8 cellular contexts compared by ENCODE assay signal in the genomic region with DNA sequence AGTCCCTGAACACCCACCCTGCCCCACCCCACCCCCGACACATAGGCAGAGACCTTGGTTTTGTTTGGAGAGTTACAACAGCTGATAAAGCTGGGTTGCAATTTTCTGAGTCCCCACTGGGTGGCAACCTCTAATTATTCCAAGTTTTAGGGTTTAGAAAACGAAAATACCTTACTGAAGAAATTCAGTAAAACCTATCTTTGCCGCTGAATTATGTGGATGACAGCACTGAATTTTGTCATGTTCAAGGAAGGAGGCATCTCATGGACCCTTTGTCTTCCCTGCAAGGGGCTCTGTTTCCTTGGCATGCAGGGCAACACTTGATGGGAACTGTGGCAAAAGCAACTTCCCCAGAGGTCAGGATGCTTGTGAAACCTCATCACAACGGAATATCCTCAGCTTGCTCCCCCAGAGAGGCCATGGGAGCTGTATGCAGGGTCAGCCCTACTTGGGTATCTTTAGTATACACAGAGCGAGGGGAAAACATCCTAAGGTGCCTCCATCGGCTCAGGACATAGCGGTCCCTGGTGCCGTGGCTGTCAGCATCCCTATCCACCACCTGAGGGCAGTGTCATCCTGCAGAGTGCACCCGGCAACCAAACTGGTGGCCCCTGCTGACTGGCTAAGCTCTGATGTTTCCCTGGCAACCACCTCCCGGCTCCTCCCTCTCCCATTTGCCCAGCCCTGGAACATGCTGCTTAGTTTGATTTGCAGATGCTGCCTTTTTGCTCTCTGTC.
A peak's percentile ranks its signal among the peaks of the same experiment; 100 is the strongest.
DNase-seq lines count a peak whose midpoint lies in the region; ATAC-seq, FAIRE-seq and TF ChIP-seq lines count a peak whose summit lies in the region.

No MANE protein-coding gene starts in this region.

- CTCF ChIA-PET in A549 (lab: Yijun Ruan, JAX) (interaction anchor here (0.6 to 7.6 kb wide), 119 partner anchors 10 to 637 kb away, joined by 3 to 114 read pairs (median 6); a partner anchor contains a TSS), HepG2 (lab: Yijun Ruan, JAX; ENCODE audit: low intra/inter-chr PET ratio, low total read pairs) (interaction anchor here (2.2 kb wide), 1 partner anchor 290 kb away, joined by 7 read pairs; no protein-coding TSS in a partner anchor)

- peak; percentile 97 to 99 for TF ChIP-seq RAD21 in A549 (conservative IDR thresholded peaks at IDR 0.05 in 1 of 2, IDR thresholded peaks at IDR 0.05 in 1 of 2)
- peak; percentile 89 for TF ChIP-seq RAD21 in HepG2 (CRISPR knock-in tag; IDR thresholded peaks at IDR 0.05)

- TF ChIP-seq EP300 in A549 (IDR thresholded peaks at IDR 0.05) (no peak), HepG2 (IDR thresholded peaks at IDR 0.05; ENCODE audit: low read depth in 2 of 2, low read length in 2 of 2) (no peak), HepG2 (CRISPR knock-in tag; IDR thresholded peaks at IDR 0.05; ENCODE audit: borderline replicate concordance) (no peak)

- H4K20me1 ChIP-seq in HepG2 (ENCODE audit: insufficient read depth, low read length) = no peaks in the 10 kb centered on the region

- H3K9me3 Mint-ChIP-seq in activated CD4-positive, alpha-beta T cell treated with anti-CD3 and anti-CD28 coated beads, Interleukin-2, amount 10 ng/mL, durations not matched to agents 24 days and 14 days = peaks cover 7% of the 10 kb centered on the region

- no peaks in the 10 kb centered on the region for H3K79me2 ChIP-seq in HepG2 (ENCODE audit: insufficient read depth, low read length)

- TF ChIP-seq CTCF in A549 (IDR thresholded peaks at IDR 0.05) (peak; percentile 81), coronary artery (IDR thresholded peaks at IDR 0.05) (peak; percentile 77), HepG2 (CRISPR knock-in tag; IDR thresholded peaks at IDR 0.05) (peak; percentile 93)

- H3K4me3 ChIP-seq in A549 (no peak overlapping the region), coronary artery (no peak overlapping the region), HepG2 (replicated peaks in 1 of 3; ENCODE audit: insufficient read depth in 1 of 3, low read depth in 2 of 3, low read length in 3 of 3) (no peak overlapping the region)

- H3K27ac ChIP-seq in A549 (peak overlapping the region in 1 of 2 experiments; percentile 65; a peak in 2 of 6 replicates), coronary artery (no peak overlapping the region), HepG2 (ENCODE audit: extremely low read length, insufficient read depth, low read length) (no peak overlapping the region)

- H3K9me3 ChIP-seq in A549 (peaks cover 19% of the 10 kb centered on the region), HepG2 (ENCODE audit: low read length) (peaks cover 16% of the 10 kb centered on the region)

- BruUV-seq in HepG2 (replicated peaks; lab: Mats Ljungman, UMichigan) = no TSS peak

- H3K36me3 Mint-ChIP-seq in activated CD4-positive, alpha-beta T cell treated with anti-CD3 and anti-CD28 coated beads, Interleukin-2, amount 10 ng/mL, durations not matched to agents 24 days and 14 days (ENCODE audit: low read depth) = peaks cover 1% of the 10 kb centered on the region

- H3K4me1 Mint-ChIP-seq in activated CD4-positive, alpha-beta T cell treated with anti-CD3 and anti-CD28 coated beads, Interleukin-2, amount 10 ng/mL, durations not matched to agents 24 days and 14 days = no peaks in the 10 kb centered on the region

- WGBS in A549 (ENCODE audit: missing lambda C conversion rate) = 2% methylated on average over 8 of the region's 10 CpGs
- WGBS in HepG2 (ENCODE audit: low lambda C conversion rate) = 15% methylated on average over 4 of the region's 10 CpGs

- peak; percentile 83 for FAIRE-seq in A549 (lab: Jason Lieb, UNC)
- FAIRE-seq in GM18507 (lab: Jason Lieb, UNC) = peak; percentile 90
- FAIRE-seq in HepG2 (lab: Jason Lieb, UNC) = peak; percentile 85

- no peak overlapping the region for H3K4me2 ChIP-seq in A549
- H3K4me2 ChIP-seq in HepG2 (ENCODE audit: low read depth, low read length) = no peak overlapping the region

- peak; percentile 92 to 97 for ATAC-seq in A549
- ATAC-seq in HG03175 (IDR thresholded peaks at IDR 0.05; ENCODE audit: unreplicated experiment) = peak; percentile 89
- ATAC-seq in HepG2 = peak; percentile 87

- DNase-seq in A549 (ENCODE audit: low read depth in 1 of 2, low spot score in 1 of 2) (peak; percentile 92 to 98), GM18507 (ENCODE audit: extremely low spot score, insufficient read length, low read depth) (peak; percentile 78), NCI-H446 treated with DMSO at 0.1 percent for 48 hours (lab: John Stamatoyannopoulos, UW) (peak; percentile 67), coronary artery (ENCODE audit: low spot score) (peak; percentile 93), HepG2 (ENCODE audit: low spot score) (peak; percentile 77)
- DNase-seq in activated CD4-positive, alpha-beta T cell treated with anti-CD3 and anti-CD28 coated beads, Interleukin-2, amount 10 ng/mL, durations not matched to agents 24 days and 14 days = peak; percentile 91
- DNase-seq in stimulated activated CD4-positive, alpha-beta T cell treated with anti-CD3 and anti-CD28 coated beads, TNF-alpha, amount 100 ng/mL, for 24 hours (ENCODE audit: low read depth in 3 of 3) = peak; percentile 71 to 82 (median 74)

- H3K9ac ChIP-seq in HepG2 (ENCODE audit: insufficient read depth, low read depth, low read length) = no peak overlapping the region

- H2AFZ ChIP-seq in HepG2 (ENCODE audit: low read length) = no peak overlapping the region

- peaks cover 3% of the 10 kb centered on the region for H3K27me3 Mint-ChIP-seq in activated CD4-positive, alpha-beta T cell treated with anti-CD3 and anti-CD28 coated beads, Interleukin-2, amount 10 ng/mL, durations not matched to agents 24 days and 14 days

- intact Hi-C loops in activated CD4-positive, alpha-beta T cell treated with anti-CD3 and anti-CD28 coated beads, Interleukin-2, amount 10 ng/mL, durations not matched to agents 24 days and 14 days (cut with micrococcal nuclease) = loop anchor here (5.0 kb wide), 1 partner anchor 288 kb away; no protein-coding TSS in a partner anchor
- intact Hi-C loops in HepG2 (cut with micrococcal nuclease; ENCODE audit: unreplicated experiment) = loop anchor here (5.0 to 10.0 kb wide), 2 partner anchors 288 to 1455 kb away; no protein-coding TSS in a partner anchor

- in situ Hi-C loops in HepG2 (cut with HindIII; ENCODE audit: extremely low pct_ligation_motif_present, low pct_unique_long_range_greater_than_20kb) = no loop called here

- no peak for TF ChIP-seq POLR2A in A549 (IDR thresholded peaks at IDR 0.05; ENCODE audit: low read length)
- TF ChIP-seq POLR2A in HepG2 (IDR thresholded peaks at IDR 0.05; ENCODE audit: insufficient read depth in 1 of 2, low read depth in 2 of 2, low read length in 2 of 2) = no peak

- H3K4me3 Mint-ChIP-seq in activated CD4-positive, alpha-beta T cell treated with anti-CD3 and anti-CD28 coated beads, Interleukin-2, amount 10 ng/mL, durations not matched to agents 24 days and 14 days = no peak overlapping the region

- H3K27me3 ChIP-seq in HepG2 (ENCODE audit: control insufficient read depth in 1 of 2, insufficient read depth in 2 of 2, low read length in 2 of 2) = peaks cover 0 to 2% of the 10 kb centered on the region in 2 experiments; a peak in 1 of 5 replicates

- POLR2A ChIA-PET in A549 (lab: Yijun Ruan, JAX) (interaction anchor here (0.7 to 1.4 kb wide), 4 partner anchors 153 to 207 kb away, joined by 3 to 4 read pairs (median 4); no protein-coding TSS in a partner anchor), HepG2 (lab: Yijun Ruan, JAX) (interaction anchor here (1.2 kb wide), 1 partner anchor 14 kb away, joined by 3 read pairs; no protein-coding TSS in a partner anchor)

- H3K4me1 ChIP-seq in A549 (peaks cover 8% of the 10 kb centered on the region), HepG2 (ENCODE audit: insufficient read depth, low read length) (no peaks in the 10 kb centered on the region)

- no peaks in the 10 kb centered on the region for H3K36me3 ChIP-seq in HepG2 (replicated peaks in 1 of 2; ENCODE audit: control insufficient read depth in 1 of 2, insufficient read depth in 2 of 2, low read length in 2 of 2)

- no peak overlapping the region for H3K27ac Mint-ChIP-seq in activated CD4-positive, alpha-beta T cell treated with anti-CD3 and anti-CD28 coated beads, Interleukin-2, amount 10 ng/mL, durations not matched to agents 24 days and 14 days

TF ChIP-seq in A549, 52 proteins besides CTCF, POLR2A, EP300 and RAD21 (continues in another document):
- TF ChIP-seq, protein P1, sequence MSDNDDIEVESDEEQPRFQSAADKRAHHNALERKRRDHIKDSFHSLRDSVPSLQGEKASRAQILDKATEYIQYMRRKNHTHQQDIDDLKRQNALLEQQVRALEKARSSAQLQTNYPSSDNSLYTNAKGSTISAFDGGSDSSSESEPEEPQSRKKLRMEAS (IDR thresholded peaks at IDR 0.05) = peak; percentile 49
- TF ChIP-seq POLR2AphosphoS2 (conservative IDR thresholded peaks at IDR 0.05; ENCODE audit: low read length) (no peak), RCOR1 (IDR thresholded peaks at IDR 0.05; ENCODE audit: low read depth, low read length) (no peak), FOSB (CRISPR knock-in tag; IDR thresholded peaks at IDR 0.05) (no peak), GATA3 (IDR thresholded peaks at IDR 0.05; ENCODE audit: borderline replicate concordance) (0 out of 2 replicates have a peak, but pooled peaks have one; percentile 14), CEBPB (IDR thresholded peaks at IDR 0.05) (no peak), ZSCAN20 (CRISPR knock-in tag; IDR thresholded peaks at IDR 0.05) (no peak), EHMT2 (IDR thresholded peaks at IDR 0.05; ENCODE audit: low read depth) (no peak), RFX5 (IDR thresholded peaks at IDR 0.05) (peak; percentile 93)

TF ChIP-seq in HepG2, 621 proteins besides CTCF, POLR2A, EP300 and RAD21 (continues in another document):
- peak; percentile 98 for TF ChIP-seq RFXANK (CRISPR knock-in tag; IDR thresholded peaks at IDR 0.05)
- peak; percentile 24; the same call in 1 of the 2 replicates for TF ChIP-seq KDM2A (CRISPR knock-in tag; IDR thresholded peaks at IDR 0.05; ENCODE audit: borderline replicate concordance, low read depth)
- TF ChIP-seq ZBTB8A (CRISPR knock-in tag; IDR thresholded peaks at IDR 0.05; ENCODE audit: borderline replicate concordance, low read depth) = no peak
- peak; percentile 98 for TF ChIP-seq RFX5 (IDR thresholded peaks at IDR 0.05; ENCODE audit: low read depth, low read length)
- TF ChIP-seq ZNF160 (CRISPR knock-in tag; IDR thresholded peaks at IDR 0.05) = no peak
- TF ChIP-seq SETDB1 (CRISPR knock-in tag; IDR thresholded peaks at IDR 0.05; ENCODE audit: borderline replicate concordance) = 0 out of 2 replicates have a peak, but pooled peaks have one; percentile 26
- no peak; the same call in 2 of the 3 replicates for TF ChIP-seq MXI1 (IDR thresholded peaks at IDR 0.05; ENCODE audit: borderline replicate concordance, low read depth, low read length)
- peak; percentile 42; the same call in 1 of the 2 replicates for TF ChIP-seq KDM5B (CRISPR knock-in tag; IDR thresholded peaks at IDR 0.05; ENCODE audit: borderline replicate concordance)
- TF ChIP-seq ZC3H13 (CRISPR knock-in tag; IDR thresholded peaks at IDR 0.05) = no peak
- TF ChIP-seq STAG1 (CRISPR knock-in tag; IDR thresholded peaks at IDR 0.05) = peak; percentile 92
- TF ChIP-seq SMYD3 (CRISPR knock-in tag; IDR thresholded peaks at IDR 0.05) = no peak
- TF ChIP-seq RFX3 (CRISPR knock-in tag; IDR thresholded peaks at IDR 0.05) = peak; percentile 79
